Comparison of ENCODE assay signal across 11 cellular contexts in the genomic region with DNA sequence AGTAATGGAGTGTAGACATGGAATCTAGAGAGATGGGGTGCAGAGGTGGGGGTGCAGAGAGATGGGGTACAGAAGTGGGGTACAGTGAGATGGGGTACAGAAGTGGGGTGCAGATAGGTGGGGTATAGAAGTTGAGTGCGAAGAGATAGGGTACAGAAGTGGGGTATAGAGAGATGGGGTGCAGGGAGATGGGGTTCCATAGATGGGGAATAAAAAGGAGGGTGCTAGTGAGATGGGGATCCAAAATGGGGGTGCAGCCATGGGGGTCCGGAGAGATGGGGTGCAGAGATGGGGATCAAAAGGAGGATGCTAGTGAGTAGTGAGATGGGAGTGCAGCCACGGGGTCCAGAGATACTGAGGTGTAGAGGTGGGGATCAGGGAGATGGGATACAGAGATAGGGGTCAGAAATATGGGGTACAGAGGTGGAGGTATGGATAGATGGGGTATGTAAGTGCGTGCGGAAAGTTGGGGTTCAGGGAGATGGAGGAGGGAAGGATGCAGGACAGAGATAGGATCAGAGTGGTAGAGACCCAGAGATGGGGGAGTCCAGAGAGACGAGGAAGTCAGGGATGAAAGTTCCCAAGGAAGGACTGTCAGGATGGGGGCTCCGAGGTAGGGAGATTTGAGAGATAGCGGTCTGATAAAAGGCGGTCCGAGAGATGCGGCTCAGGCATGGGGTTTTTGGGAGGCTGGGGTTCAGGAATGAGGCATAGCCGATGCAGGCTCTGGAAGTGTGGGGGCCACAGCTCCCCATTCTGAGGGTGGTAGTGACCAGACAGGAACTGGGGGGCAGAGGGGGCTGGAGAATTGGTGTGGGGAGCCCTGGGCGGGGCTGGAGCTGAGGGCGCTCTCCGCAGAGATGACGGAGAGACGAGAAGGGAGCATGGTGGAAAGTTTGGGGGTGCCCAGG. TPM values are rescaled to one million over a fixed set of nuclear protein-coding genes. Genes with fewer than 3 reads are reported as not detected.
A peak's percentile ranks its signal among the peaks of the same experiment; 100 is the strongest.
DNase-seq lines count a peak whose midpoint lies in the region; ATAC-seq, FAIRE-seq and TF ChIP-seq lines count a peak whose summit lies in the region.
"Had no signal": no experiment of that assay in that cellular context is flagged by ENCODE, and none has a peak within 500 bp of the region (broad histone marks: within the 10 kb centered on the region; RNA-seq: fewer than 3 reads in every experiment).

No MANE protein-coding gene starts in this region.

- peaks cover 3% of the 10 kb centered on the region for H3K36me3 Mint-ChIP-seq in activated naive CD8-positive, alpha-beta T cell treated with anti-CD3 and anti-CD28 coated beads for 36 hours
- H3K36me3 Mint-ChIP-seq in natural killer cell, result no peaks in the 10 kb centered on the region

- H3K36me3 ChIP-seq in HAP-1 (replicated peaks) (no peaks in the 10 kb centered on the region), pancreas (peaks cover 0 to 6% (median 0%) of the 10 kb centered on the region in 3 donors), Karpas-422 (ENCODE audit: insufficient read depth, low read length) (no peaks in the 10 kb centered on the region), mucosa of descending colon (ENCODE audit: low read depth) (no peaks in the 10 kb centered on the region)
- H3K36me3 ChIP-seq: adrenal gland had no signal

- H3K27ac ChIP-seq in pancreas (no peak overlapping the region), Karpas-422 (ENCODE audit: low read length) (no peak overlapping the region)
- H3K27ac ChIP-seq: adrenal gland had no signal

- H3K4me2 ChIP-seq in Karpas-422 (ENCODE audit: low read depth, low read length, poor library complexity, severe bottlenecking), result no peak overlapping the region

- H3K79me2 ChIP-seq in Karpas-422 (ENCODE audit: low read length), result no peaks in the 10 kb centered on the region

- peaks cover 47% of the 10 kb centered on the region for H3K27me3 Mint-ChIP-seq in activated naive CD8-positive, alpha-beta T cell treated with anti-CD3 and anti-CD28 coated beads for 36 hours
- peaks cover 20 to 30% of the 10 kb centered on the region in 2 donors for H3K27me3 Mint-ChIP-seq in natural killer cell (ENCODE audit: low read depth in 2 of 2)

- H3K27me3 ChIP-seq in HAP-1 (ENCODE audit: low read depth) (peaks cover 3% of the 10 kb centered on the region; the same call in 1 of the 2 replicates), pancreas (no peaks in the 10 kb centered on the region), Karpas-422 (ENCODE audit: low read length) (no peaks in the 10 kb centered on the region)

- H3K9me2 ChIP-seq in Karpas-422 (replicated peaks; ENCODE audit: insufficient read depth, low read length), result no peaks in the 10 kb centered on the region

- no peaks in the 10 kb centered on the region for H4K20me1 ChIP-seq in Karpas-422 (ENCODE audit: insufficient read depth, low read depth, low read length)

- no peak for ATAC-seq in natural killer cell
- ATAC-seq in pancreas, result no peak
- ATAC-seq in mucosa of descending colon, result no peak

- H3K4me1 Mint-ChIP-seq in activated naive CD8-positive, alpha-beta T cell treated with anti-CD3 and anti-CD28 coated beads for 36 hours, result peaks cover 17% of the 10 kb centered on the region
- H3K4me1 Mint-ChIP-seq in natural killer cell, result peaks cover 9 to 22% of the 10 kb centered on the region in 2 donors

- intact Hi-C loops in natural killer cell (cut with micrococcal nuclease) (no loop called here), pancreas (cut with DNase I) (no loop called here), mucosa of descending colon (cut with DNase I, micrococcal nuclease) (no loop called here)

- no peak overlapping the region for H3K9ac ChIP-seq in Karpas-422 (ENCODE audit: low read length)

- DNase-seq in HAP-1 (ENCODE audit: low spot score in 2 of 2) (no peak), natural killer cell (no peak), pancreas (no peak), Karpas-422 (no peak), mucosa of descending colon (no peak)
- no peak for DNase-seq in activated naive CD8-positive, alpha-beta T cell treated with anti-CD3 and anti-CD28 coated beads for 36 hours
- DNase-seq: adrenal gland, KG1, NCI-H526 had no signal

- H3K4me3 ChIP-seq in HAP-1 (peak overlapping the region; percentile 50), pancreas (no peak overlapping the region), Karpas-422 (ENCODE audit: low read length) (no peak overlapping the region), mucosa of descending colon (no peak overlapping the region)

- peak overlapping the region; percentile 60 for H3K4me3 Mint-ChIP-seq in activated naive CD8-positive, alpha-beta T cell treated with anti-CD3 and anti-CD28 coated beads for 36 hours
- H3K4me3 Mint-ChIP-seq in natural killer cell, result peak overlapping the region; percentile 45

- H2AFZ ChIP-seq in Karpas-422 (ENCODE audit: low read length), result no peak overlapping the region

- H3K4me1 ChIP-seq in HAP-1, result peaks cover 7% of the 10 kb centered on the region; the same call in 1 of the 2 replicates
- peaks cover 0 to 22% (median 15%) of the 10 kb centered on the region in 3 donors for H3K4me1 ChIP-seq in pancreas
- H3K4me1 ChIP-seq in Karpas-422 (ENCODE audit: low read length), result no peaks in the 10 kb centered on the region; the same call in 1 of the 2 replicates
- peaks cover 11% of the 10 kb centered on the region for H3K4me1 ChIP-seq in mucosa of descending colon (ENCODE audit: low read depth)

- WGBS in pancreas, 2 donors, result 53 to 66% methylated on average over 17 of the region's 17 CpGs

- no peak for TF ChIP-seq CTCF in natural killer cell (IDR thresholded peaks at IDR 0.05)
- TF ChIP-seq CTCF in pancreas (IDR thresholded peaks at IDR 0.05), result no peak
- no peak for TF ChIP-seq CTCF in mucosa of descending colon (IDR thresholded peaks at IDR 0.05)

- in situ Hi-C loops in HAP-1 (cut with MboI; ENCODE audit: low sequenced_read_pairs), result no loop called here

- no peaks in the 10 kb centered on the region for H3K9me3 Mint-ChIP-seq in activated naive CD8-positive, alpha-beta T cell treated with anti-CD3 and anti-CD28 coated beads for 36 hours
- no peaks in the 10 kb centered on the region for H3K9me3 Mint-ChIP-seq in natural killer cell

- H3K9me3 ChIP-seq in HAP-1 (no peaks in the 10 kb centered on the region), pancreas (no peaks in the 10 kb centered on the region), Karpas-422 (ENCODE audit: low read length) (no peaks in the 10 kb centered on the region), mucosa of descending colon (no peaks in the 10 kb centered on the region)
- H3K9me3 ChIP-seq: adrenal gland had no signal

- no peak for FAIRE-seq in pancreas (lab: Jason Lieb, UNC)
- FAIRE-seq: frontal cortex, TTC549 had no signal

- H3K27ac Mint-ChIP-seq in activated naive CD8-positive, alpha-beta T cell treated with anti-CD3 and anti-CD28 coated beads for 36 hours, result no peak overlapping the region
- peak overlapping the region in 1 of 2 donors; percentile 17 for H3K27ac Mint-ChIP-seq in natural killer cell

RNA-seq across cellular contexts. Expression of gene PALM3, which starts 3.4 kb away (rescaled TPM):
- not detected for total RNA-seq in activated naive CD8-positive, alpha-beta T cell treated with anti-CD3 and anti-CD28 coated beads for 36 hours
- not detected for total RNA-seq in natural killer cell
- total RNA-seq in pancreas, result 10 to 100 TPM in 5 of 6 donors, 1 to 10 TPM in 1; 5.6 to 21.2 (median 15.9) TPM
- polyA plus RNA-seq in pancreas, result 100 to 1,000 TPM in 1 of 2 donors, 10 to 100 TPM in 1; 61.9 to 155 TPM
- not detected in 2 replicates for total RNA-seq in Karpas-422 (2014; rRNA removed; shearing (Covaris generic); ENCODE audit: low replicate concordance)
- total RNA-seq in mucosa of descending colon, result 1 to 10 TPM in 2 of 3 donors, under 1 TPM in 1; 0.82 to 1.2 (median 1.0) TPM

RNA-seq across cellular contexts. Expression of gene MISP3, which starts 14.1 kb away (rescaled TPM):
- total RNA-seq in activated naive CD8-positive, alpha-beta T cell treated with anti-CD3 and anti-CD28 coated beads for 36 hours, result under 1 TPM; 0.20 to 0.31 TPM
- total RNA-seq in natural killer cell, result 1 to 10 TPM; 2.4 to 4.1 (median 2.4) TPM
- total RNA-seq in pancreas, result 1 to 10 TPM; 6.4 to 9.4 (median 7.4) TPM
- polyA plus RNA-seq in pancreas, result 10 to 100 TPM; 13.3 to 21.4 TPM
- 0.71 and 4.2 TPM in 2 replicates for total RNA-seq in Karpas-422 (2014; rRNA removed; shearing (Covaris generic); ENCODE audit: low replicate concordance)
- 10 to 100 TPM; 13.6 to 34.2 (median 32.9) TPM for total RNA-seq in mucosa of descending colon

RNA-seq across cellular contexts. Expression of gene IL27RA, which starts 26.9 kb away (rescaled TPM):
- total RNA-seq in activated naive CD8-positive, alpha-beta T cell treated with anti-CD3 and anti-CD28 coated beads for 36 hours, result 10 to 100 TPM; 48.2 to 48.5 TPM
- total RNA-seq in natural killer cell, result 10 to 100 TPM; 38.4 to 61.1 (median 58.0) TPM
- total RNA-seq in pancreas, result 1 to 10 TPM in 5 of 6 donors, under 1 TPM in 1; 0.88 to 8.2 (median 1.9) TPM
- 1 to 10 TPM; 1.4 to 3.1 TPM for polyA plus RNA-seq in pancreas
- 0.67 and 1.9 TPM in 2 replicates for total RNA-seq in Karpas-422 (2014; rRNA removed; shearing (Covaris generic); ENCODE audit: low replicate concordance)
- 1 to 10 TPM; 2.0 to 3.1 (median 2.6) TPM for total RNA-seq in mucosa of descending colon

RNA-seq across cellular contexts. Expression of gene C19orf67, which starts 27.1 kb away (rescaled TPM):
- total RNA-seq in activated naive CD8-positive, alpha-beta T cell treated with anti-CD3 and anti-CD28 coated beads for 36 hours, result not detected
- total RNA-seq in natural killer cell (under 1 TPM in 2 of 3 donors, not detected in 1; 0.35 to 0.53 TPM), pancreas (not detected), mucosa of descending colon (under 1 TPM in 1 of 3 donors, not detected in 2; 0.27 TPM)
- not detected for polyA plus RNA-seq in pancreas
- total RNA-seq in Karpas-422 (2014; rRNA removed; shearing (Covaris generic); ENCODE audit: low replicate concordance), result 0.37 and 2.8 TPM in 2 replicates
- total RNA-seq: adrenal gland, frontal cortex had no signal
- polyA plus RNA-seq: adrenal gland had no signal

RNA-seq across cellular contexts. Expression of gene RLN3, which starts 30.5 kb away (rescaled TPM):
- not detected for total RNA-seq in activated naive CD8-positive, alpha-beta T cell treated with anti-CD3 and anti-CD28 coated beads for 36 hours
- total RNA-seq in natural killer cell, result not detected
- total RNA-seq in pancreas, result not detected
- polyA plus RNA-seq in pancreas, result not detected
- not detected in 2 replicates for total RNA-seq in Karpas-422 (2014; rRNA removed; shearing (Covaris generic); ENCODE audit: low replicate concordance)
- total RNA-seq in mucosa of descending colon, result not detected
- total RNA-seq: adrenal gland, frontal cortex had no signal
- polyA plus RNA-seq: adrenal gland had no signal

Comparison
In these comparisons a context has a peak if more than half of its experiments do, and no peak if none do; other contexts are left out.
1. RNA of gene IL27RA, which starts 26.9 kb away (total RNA-seq): 38.4 to 61.1 TPM in natural killer cell and 48.2 to 48.5 TPM in activated naive CD8-positive, alpha-beta T cell treated with anti-CD3 and anti-CD28 coated beads for 36 hours; 2.0 to 3.1 TPM in mucosa of descending colon, 0.88 to 8.2 TPM in pancreas and 0.67 to 1.9 TPM in Karpas-422; every median in the first group is over 4 times any median in the second.